Comparison of ENCODE assay signal across 21 cellular contexts in the genomic region with DNA sequence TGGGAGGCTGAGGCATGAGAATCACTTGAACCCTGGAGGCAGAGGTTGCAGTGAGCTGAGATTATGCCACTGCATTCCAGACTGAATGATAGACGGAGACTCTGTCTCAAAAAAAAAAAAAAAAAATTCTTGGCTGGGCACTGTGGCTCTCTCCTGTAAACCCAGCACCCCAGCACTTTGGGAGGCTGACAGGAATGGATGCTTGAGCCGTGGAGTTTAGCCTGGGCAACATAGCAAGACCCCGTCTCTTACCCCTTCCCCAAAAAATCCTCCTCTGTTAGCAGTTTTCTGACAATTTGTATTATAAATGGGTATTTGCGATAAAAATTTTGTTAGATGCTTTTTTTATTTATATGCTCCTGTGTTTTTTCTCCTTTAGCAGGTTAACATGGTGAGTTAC. TPM values are rescaled to one million over a fixed set of nuclear protein-coding genes. Genes with fewer than 3 reads are reported as not detected.
A peak's percentile ranks its signal among the peaks of the same experiment; 100 is the strongest.
DNase-seq lines count a peak whose midpoint lies in the region; ATAC-seq, FAIRE-seq and TF ChIP-seq lines count a peak whose summit lies in the region.
"Had no signal": no experiment of that assay in that cellular context is flagged by ENCODE, and none has a peak within 500 bp of the region (broad histone marks: within the 10 kb centered on the region; RNA-seq: fewer than 3 reads in every experiment).

No MANE protein-coding gene starts in this region.

- H4K20me1 ChIP-seq in HepG2 (ENCODE audit: insufficient read depth, low read length) (peaks cover 5% of the 10 kb centered on the region; the same call in 1 of the 2 replicates), K562 (replicated peaks; ENCODE audit: control insufficient read depth, insufficient read depth, low read length) (0 out of 2 replicates have a peak, but pooled peaks cover 3% of the 10 kb centered on the region)

- H3K9ac ChIP-seq in HepG2 (ENCODE audit: insufficient read depth, low read depth, low read length) (no peak overlapping the region), K562 (ENCODE audit: insufficient read depth in 1 of 2, low read depth in 2 of 2, low read length in 2 of 2) (no peak overlapping the region)
- H3K9ac ChIP-seq: BLaER1 treated with 17β-estradiol and CSF1 and Interleukin-3, amounts not matched to agents 10 nM and 100 nM had no signal

- H2AFZ ChIP-seq in HepG2 (ENCODE audit: low read length) (no peak overlapping the region), K562 (ENCODE audit: low read depth, low read length) (no peak overlapping the region)

- CTCF ChIA-PET in HepG2 (lab: Yijun Ruan, JAX; ENCODE audit: low intra/inter-chr PET ratio, low total read pairs), result no interaction called here
- CTCF ChIA-PET in K562 (lab: Yijun Ruan, JAX; ENCODE audit: low intra/inter-chr PET ratio), result interaction anchor here (0.7 kb wide), 1 partner anchor 879 kb away, joined by 3 read pairs; no protein-coding TSS in a partner anchor

- no peak for TF ChIP-seq POLR2A in HepG2 (IDR thresholded peaks at IDR 0.05; ENCODE audit: insufficient read depth in 1 of 2, low read depth in 2 of 2, low read length in 2 of 2)
- no peak for TF ChIP-seq POLR2A in right lobe of liver (IDR thresholded peaks at IDR 0.05)
- TF ChIP-seq POLR2A in K562 (conservative IDR thresholded peaks at IDR 0.05), result no peak
- no peak for TF ChIP-seq POLR2A in gastrocnemius medialis (IDR thresholded peaks at IDR 0.05)

- H3K79me2 ChIP-seq in HepG2 (ENCODE audit: insufficient read depth, low read length), result peaks cover 45% of the 10 kb centered on the region
- peaks cover 17% of the 10 kb centered on the region; the same call in 2 of the 3 replicates for H3K79me2 ChIP-seq in K562 (ENCODE audit: control insufficient read depth, insufficient read depth, low read length)

- peaks cover 21% of the 10 kb centered on the region for H3K4me1 ChIP-seq in HepG2 (ENCODE audit: insufficient read depth, low read length)
- peaks cover 0 to 4% (median 1%) of the 10 kb centered on the region in 4 donors for H3K4me1 ChIP-seq in right lobe of liver
- H3K4me1 ChIP-seq in K562 (replicated peaks in 1 of 2; ENCODE audit: control insufficient read depth in 2 of 2, insufficient read depth in 2 of 2, low read length in 2 of 2), result no peaks in the 10 kb centered on the region; a peak in 4 of 5 replicates
- peaks cover 59 to 67% of the 10 kb centered on the region in 2 donors for H3K4me1 ChIP-seq in gastrocnemius medialis

- BruUV-seq in HepG2 (replicated peaks; lab: Mats Ljungman, UMichigan) (no TSS peak), K562 (replicated peaks; lab: Mats Ljungman, UMichigan) (no TSS peak)

- H3K4me3 ChIP-seq in HepG2 (replicated peaks in 1 of 3; ENCODE audit: insufficient read depth in 1 of 3, low read depth in 2 of 3, low read length in 3 of 3) (no peak overlapping the region), right lobe of liver (no peak overlapping the region), K562 (no peak overlapping the region), gastrocnemius medialis (no peak overlapping the region), WERI-Rb-1 (ENCODE audit: low read depth, low read length) (no peak overlapping the region)
- H3K4me3 ChIP-seq: A549; BLaER1 treated with 17β-estradiol and CSF1 and Interleukin-3, amounts not matched to agents 10 nM and 100 nM had no signal

- H3K36me3 ChIP-seq in HepG2 (replicated peaks in 1 of 2; ENCODE audit: control insufficient read depth in 1 of 2, insufficient read depth in 2 of 2, low read length in 2 of 2) (no peaks in the 10 kb centered on the region), right lobe of liver (no peaks in the 10 kb centered on the region), K562 (ENCODE audit: control insufficient read depth, insufficient read depth, low read length) (peaks cover 5% of the 10 kb centered on the region; the same call in 2 of the 3 replicates), gastrocnemius medialis (peaks cover 0 to 5% of the 10 kb centered on the region in 2 donors), WERI-Rb-1 (no peaks in the 10 kb centered on the region)

- no peak for ATAC-seq in HepG2
- no peak for ATAC-seq in right lobe of liver
- no peak for ATAC-seq in K562
- no peak for ATAC-seq in gastrocnemius medialis
- no peak for ATAC-seq in GM21515 (IDR thresholded peaks at IDR 0.05; ENCODE audit: unreplicated experiment)
- ATAC-seq: CD8-positive, alpha-beta T cell had no signal

- WGBS in HepG2 (ENCODE audit: low lambda C conversion rate), result 96% methylated on average over 4 of the region's 4 CpGs
- 97% methylated on average over 4 of the region's 4 CpGs for WGBS in right lobe of liver (ENCODE audit: insufficient coverage, low coverage, low lambda C conversion rate, missing lambda C conversion rate)
- WGBS in K562 (ENCODE audit: insufficient coverage, low coverage, missing lambda C conversion rate), result 86% methylated on average over 4 of the region's 4 CpGs

- POLR2A ChIA-PET in HepG2 (lab: Yijun Ruan, JAX) (no interaction called here), K562 (lab: Yijun Ruan, JAX) (no interaction called here)

- no peak for TF ChIP-seq RAD21 in HepG2 (CRISPR knock-in tag; IDR thresholded peaks at IDR 0.05)
- TF ChIP-seq RAD21 in K562 (CRISPR knock-in tag; conservative IDR thresholded peaks at IDR 0.05 in 1 of 2, IDR thresholded peaks at IDR 0.05 in 1 of 2), result no peak

- no peaks in the 10 kb centered on the region for H3K9me3 ChIP-seq in HepG2 (ENCODE audit: low read length)
- no peaks in the 10 kb centered on the region for H3K9me3 ChIP-seq in right lobe of liver
- no peaks in the 10 kb centered on the region for H3K9me3 ChIP-seq in K562 (replicated peaks; ENCODE audit: control insufficient read depth, insufficient read depth, low read depth, low read length)
- H3K9me3 ChIP-seq in gastrocnemius medialis, result no peaks in the 10 kb centered on the region
- H3K9me3 ChIP-seq in WERI-Rb-1 (ENCODE audit: severe bottlenecking), result no peaks in the 10 kb centered on the region
- H3K9me3 ChIP-seq: A549; BLaER1 treated with 17β-estradiol and CSF1 and Interleukin-3, amounts not matched to agents 10 nM and 100 nM; Caco-2 had no signal

- H3K27me3 ChIP-seq in HepG2 (ENCODE audit: control insufficient read depth in 1 of 2, insufficient read depth in 2 of 2, low read length in 2 of 2), result no peaks in the 10 kb centered on the region
- no peaks in the 10 kb centered on the region for H3K27me3 ChIP-seq in right lobe of liver
- H3K27me3 ChIP-seq in K562 (ENCODE audit: control insufficient read depth in 2 of 2, insufficient read depth in 2 of 2, low read length in 2 of 2), result no peaks in the 10 kb centered on the region
- no peaks in the 10 kb centered on the region for H3K27me3 ChIP-seq in gastrocnemius medialis
- no peaks in the 10 kb centered on the region for H3K27me3 ChIP-seq in WERI-Rb-1 (ENCODE audit: insufficient read depth, low read depth, severe bottlenecking)
- H3K27me3 ChIP-seq: BLaER1 treated with 17β-estradiol and CSF1 and Interleukin-3, amounts not matched to agents 10 nM and 100 nM had no signal

- intact Hi-C loops in HepG2 (cut with micrococcal nuclease; ENCODE audit: unreplicated experiment) (no loop called here), right lobe of liver (cut with DNase I) (no loop called here), K562 (cut with micrococcal nuclease) (no loop called here), gastrocnemius medialis (cut with DNase I; ENCODE audit: low total_unique reads) (no loop called here)

- DNase-seq in HepG2 (ENCODE audit: low spot score), result no peak
- no peak for DNase-seq in right lobe of liver
- no peak for DNase-seq in K562 (ENCODE audit: extremely low read depth in 1 of 4, low spot score in 3 of 4)
- DNase-seq in gastrocnemius medialis, result no peak
- no peak for DNase-seq in WERI-Rb-1
- no peak for DNase-seq in NCI-H1092 treated with DMSO at 0.1 percent for 48 hours (lab: John Stamatoyannopoulos, UW)
- DNase-seq: AML-193; Caco-2; Calu3; CD4-positive, alpha-beta T cell; CD8-positive, alpha-beta T cell; DMS79 treated with DMSO at 0.1 percent for 48 hours; GF-D8 had no signal

- FAIRE-seq in HepG2 (lab: Jason Lieb, UNC) (no peak), K562 (lab: Jason Lieb, UNC) (no peak)
- FAIRE-seq: A549, D721Med, GM12891, GM19239 had no signal

- no peak overlapping the region for H3K4me2 ChIP-seq in HepG2 (ENCODE audit: low read depth, low read length)
- no peak overlapping the region for H3K4me2 ChIP-seq in K562 (ENCODE audit: insufficient read depth, low read length)
- H3K4me2 ChIP-seq: A549; BLaER1 treated with 17β-estradiol and CSF1 and Interleukin-3, amounts not matched to agents 10 nM and 100 nM had no signal

- in situ Hi-C loops in HepG2 (cut with HindIII; ENCODE audit: extremely low pct_ligation_motif_present, low pct_unique_long_range_greater_than_20kb), result no loop called here
- in situ Hi-C loops in K562 (cut with MboI), result no loop called here
- in situ Hi-C loops in gastrocnemius medialis (cut with MboI; ENCODE audit: low sequenced_read_pairs in 4 of 4), result no loop called here

- H3K9me1 ChIP-seq in K562 (ENCODE audit: control insufficient read depth, insufficient read depth, low read length), result peaks cover 3% of the 10 kb centered on the region

- H3K27ac ChIP-seq in HepG2 (ENCODE audit: extremely low read length, insufficient read depth, low read length) (no peak overlapping the region), right lobe of liver (no peak overlapping the region), K562 (ENCODE audit: extremely low read depth, low read depth, low read length) (no peak overlapping the region), gastrocnemius medialis (peak overlapping the region; percentile 75 to 99 (median 82)), WERI-Rb-1 (no peak overlapping the region)
- H3K27ac ChIP-seq: 22Rv1; BLaER1 treated with 17β-estradiol and CSF1 and Interleukin-3, amounts not matched to agents 10 nM and 100 nM; C4-2B had no signal

- TF ChIP-seq EP300 in HepG2 (IDR thresholded peaks at IDR 0.05; ENCODE audit: low read depth in 2 of 2, low read length in 2 of 2) (no peak), HepG2 (CRISPR knock-in tag; IDR thresholded peaks at IDR 0.05; ENCODE audit: borderline replicate concordance) (no peak), K562 (IDR thresholded peaks at IDR 0.05; ENCODE audit: low read length) (no peak)

- TF ChIP-seq CTCF in HepG2 (CRISPR knock-in tag; IDR thresholded peaks at IDR 0.05) (no peak), right lobe of liver (IDR thresholded peaks at IDR 0.05) (no peak), K562 (IDR thresholded peaks at IDR 0.05 in 2 of 3, conservative IDR thresholded peaks at IDR 0.05 in 1 of 3; ENCODE audit: insufficient read depth in 2 of 3, low read depth in 1 of 3, low read length in 3 of 3) (no peak), gastrocnemius medialis (IDR thresholded peaks at IDR 0.05 in 4 of 5, conservative IDR thresholded peaks at IDR 0.05 in 1 of 5) (no peak), WERI-Rb-1 (IDR thresholded peaks at IDR 0.05; ENCODE audit: low read depth, low read length) (no peak)

RNA-seq across cellular contexts. Expression of gene SAMD8, which starts 11.0 kb away (rescaled TPM):
- total RNA-seq in HepG2 (2016; rRNA removed; fragmentation: Illumina TruSeq; extraction: Trizol), result 10.3 and 10.4 TPM in 2 replicates
- 10.9 and 13.8 TPM in 2 replicates for total RNA-seq in HepG2 (2016; cell fraction: cytosol; rRNA removed; fragmentation: Illumina TruSeq; extraction: Trizol; ENCODE audit: low read depth)
- 9.3 and 9.8 TPM in 2 replicates for total RNA-seq in HepG2 (2016; cell fraction: insoluble cytoplasmic fraction; rRNA removed; fragmentation: Illumina TruSeq; extraction: Trizol)
- 6.0 and 7.3 TPM in 2 replicates for total RNA-seq in HepG2 (2016; cell fraction: membrane; rRNA removed; fragmentation: Illumina TruSeq; extraction: Trizol)
- total RNA-seq in HepG2 (2016; cell fraction: nucleus; rRNA removed; fragmentation: Illumina TruSeq; extraction: Trizol), result 10.6 and 11.4 TPM in 2 replicates
- 12.2 and 13.2 TPM in 2 replicates for polyA plus RNA-seq in HepG2 (2011; rRNA removed)
- polyA plus RNA-seq in HepG2 (2011; cell fraction: cytosol; rRNA removed), result 6.4 and 11.6 TPM in 2 replicates
- polyA plus RNA-seq in HepG2 (2011; cell fraction: nucleus; rRNA removed), result 4.3 and 6.7 TPM in 2 replicates
- 6.4 and 6.6 TPM in 2 replicates for polyA plus RNA-seq in HepG2 (2012)
- 1.2 and 1.6 TPM in 2 replicates for polyA plus RNA-seq in HepG2 (2016; cell fraction: cytosol; fragmentation: Illumina TruSeq; extraction: Trizol; ENCODE audit: low read depth)
- polyA plus RNA-seq in HepG2 (2016; cell fraction: insoluble cytoplasmic fraction; fragmentation: Illumina TruSeq; extraction: Trizol; ENCODE audit: low read depth), result 4.8 and 6.2 TPM in 2 replicates
- 2.2 and 2.8 TPM in 2 replicates for polyA plus RNA-seq in HepG2 (2016; cell fraction: membrane; fragmentation: Illumina TruSeq; extraction: Trizol; ENCODE audit: low read depth)
- polyA plus RNA-seq in HepG2 (2016; cell fraction: nucleus; fragmentation: Illumina TruSeq; extraction: Trizol; ENCODE audit: insufficient read depth, low read depth), result 10.1 and 10.4 TPM in 2 replicates
- 25.6 and 32.5 TPM in 2 replicates for polyA minus RNA-seq in HepG2 (2011; rRNA and poly(A)+ RNA removed; ENCODE audit: low replicate concordance)
- 14.2 and 18.8 TPM in 2 replicates for polyA minus RNA-seq in HepG2 (2011; cell fraction: cytosol; rRNA and poly(A)+ RNA removed)
- polyA minus RNA-seq in HepG2 (2011; cell fraction: nucleus; rRNA and poly(A)+ RNA removed), result 14.0 and 15.4 TPM in 2 replicates
- 10 to 100 TPM in 3 of 6 experiments, 1 to 10 TPM in 3; 5.7 to 13.2 (median 9.3) TPM for total RNA-seq in right lobe of liver
- total RNA-seq in K562 (2011; cell fraction: chromatin; rRNA removed; ENCODE audit: low replicate concordance), result 32.4 and 44.3 TPM in 2 replicates
- total RNA-seq in K562 (2011; cell fraction: nucleolus; rRNA removed), result 9.3 and 10.0 TPM in 2 replicates
- total RNA-seq in K562 (2011; cell fraction: nucleoplasm; rRNA removed), result 15.6 and 26.2 TPM in 2 replicates
- 4.6 and 6.2 TPM in 2 replicates for total RNA-seq in K562 (2014; rRNA removed)
- 8.8 and 10.5 TPM in 2 replicates for total RNA-seq in K562 (2014; rRNA removed; fragmentation: Illumina TruSeq; extraction: Trizol)
- 7.9 and 8.2 TPM in 2 replicates for total RNA-seq in K562 (2015; rRNA removed; fragmentation: Illumina TruSeq; extraction: Trizol)
- 7.2 and 7.6 TPM in 2 replicates for total RNA-seq in K562 (2021)
- polyA plus RNA-seq in K562 (2011; rRNA removed), result 16.1 and 16.7 TPM in 2 replicates
- 7.1 and 15.1 TPM in 2 replicates for polyA plus RNA-seq in K562 (2011; cell fraction: cytosol; rRNA removed)
- 5.7 and 7.9 TPM in 2 replicates for polyA plus RNA-seq in K562 (2011; cell fraction: nucleus; rRNA removed)
- polyA plus RNA-seq in K562 (2012), result 3.2 and 5.0 TPM in 2 replicates
- 5.4 and 6.2 TPM in 2 replicates for polyA plus RNA-seq in K562 (2014; fragmentation: Illumina TruSeq; extraction: Trizol)
- polyA plus RNA-seq in K562 (2014; fragmentation: Nextera tagmentation; extraction: Ambion mirVana), result 1 to 10 TPM; 2.7 to 2.8 TPM
- 5.5 and 5.7 TPM in 2 replicates for polyA plus RNA-seq in K562 (2014; rRNA removed)
- polyA minus RNA-seq in K562 (2011; rRNA and poly(A)+ RNA removed), result 28.0 and 29.4 TPM in 2 replicates
- 6.9 and 9.4 TPM in 2 replicates for polyA minus RNA-seq in K562 (2011; cell fraction: cytosol; rRNA and poly(A)+ RNA removed)
- polyA minus RNA-seq in K562 (2011; cell fraction: nucleus; rRNA and poly(A)+ RNA removed), result 3.5 and 9.0 TPM in 2 replicates
- total RNA-seq in gastrocnemius medialis, result 100 to 1,000 TPM in 1 of 4 donors, 10 to 100 TPM in 3; 46.2 to 125 (median 68.9) TPM

Comparison
In these comparisons a context has a peak if more than half of its experiments do, and no peak if none do; other contexts are left out.
1. H3K27ac ChIP-seq: peak in gastrocnemius medialis (4 of 4); none in HepG2 (single experiment), right lobe of liver (0 of 3), K562 (single experiment) and WERI-Rb-1 (single experiment).
2. Of the 241 proteins assayed by ChIP-seq in both HepG2 and K562: peak only in HepG2: none; only in K562: none; in both: ZNF121; in neither: 240.